Comparison of ENCODE assay signal across 1 cellular context in the genomic region with DNA sequence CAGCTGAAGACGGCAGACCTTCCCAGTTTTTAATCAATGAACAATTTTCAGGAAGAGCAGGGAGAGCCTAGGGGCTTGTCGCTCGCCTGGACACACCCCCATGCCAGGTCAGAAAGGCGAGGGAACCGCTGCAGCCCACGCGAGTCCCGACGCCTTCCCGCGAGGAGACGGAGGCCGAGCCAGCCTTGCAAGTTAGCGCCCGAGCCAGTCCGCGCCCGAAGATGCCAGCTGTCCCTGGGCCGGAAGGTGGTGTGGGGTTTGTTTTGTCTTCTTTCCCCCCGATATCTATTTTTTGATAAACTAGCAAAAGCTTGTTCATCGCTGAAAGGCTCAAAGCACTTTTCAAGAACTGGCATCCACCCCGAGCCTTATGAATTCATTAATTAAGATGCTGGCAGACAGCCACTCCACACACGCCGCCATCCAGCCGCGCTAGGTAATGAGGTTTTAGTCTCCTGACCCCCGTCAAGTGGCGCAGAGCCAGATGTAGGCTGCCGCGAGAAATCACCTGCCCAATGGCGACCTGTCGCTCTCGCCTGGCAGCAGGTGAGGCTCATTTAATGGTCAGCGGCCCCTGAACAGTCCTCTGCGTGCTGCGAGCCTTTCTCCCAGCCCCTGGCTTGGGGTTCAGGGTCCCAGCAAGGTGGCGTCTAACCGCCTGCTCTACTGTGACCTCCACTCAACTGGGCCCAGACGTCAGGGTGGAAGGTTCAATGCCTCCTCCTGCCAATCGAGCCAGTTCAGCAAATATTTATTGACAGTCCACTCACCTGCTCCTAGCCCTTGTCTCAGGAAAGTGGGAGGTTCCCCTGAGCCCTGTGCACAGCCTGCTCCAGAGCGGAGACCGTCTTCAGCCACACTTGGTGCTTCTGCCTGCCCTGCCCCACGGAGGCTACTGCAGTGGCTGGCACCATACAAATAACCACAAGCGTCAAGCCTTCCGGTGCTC.
TF ChIP-seq lines count a peak whose summit lies in the region.

No MANE protein-coding gene starts in this region.

TF ChIP-seq in SK-N-SH, 30 proteins besides CTCF, POLR2A, EP300 and RAD21 (continued from another document):
- no peak for TF ChIP-seq REST (IDR thresholded peaks at IDR 0.05; ENCODE audit: low read depth, low read length)
- TF ChIP-seq, protein P1, sequence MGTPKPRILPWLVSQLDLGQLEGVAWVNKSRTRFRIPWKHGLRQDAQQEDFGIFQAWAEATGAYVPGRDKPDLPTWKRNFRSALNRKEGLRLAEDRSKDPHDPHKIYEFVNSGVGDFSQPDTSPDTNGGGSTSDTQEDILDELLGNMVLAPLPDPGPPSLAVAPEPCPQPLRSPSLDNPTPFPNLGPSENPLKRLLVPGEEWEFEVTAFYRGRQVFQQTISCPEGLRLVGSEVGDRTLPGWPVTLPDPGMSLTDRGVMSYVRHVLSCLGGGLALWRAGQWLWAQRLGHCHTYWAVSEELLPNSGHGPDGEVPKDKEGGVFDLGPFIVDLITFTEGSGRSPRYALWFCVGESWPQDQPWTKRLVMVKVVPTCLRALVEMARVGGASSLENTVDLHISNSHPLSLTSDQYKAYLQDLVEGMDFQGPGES (IDR thresholded peaks at IDR 0.05; ENCODE audit: low read depth, low read length): no peak
- no peak for TF ChIP-seq FOXM1 (IDR thresholded peaks at IDR 0.05; ENCODE audit: low read depth)
- no peak for TF ChIP-seq NFIC (IDR thresholded peaks at IDR 0.05; ENCODE audit: borderline replicate concordance)
- TF ChIP-seq RXRA (IDR thresholded peaks at IDR 0.05; ENCODE audit: borderline replicate concordance, low read depth): no peak
- TF ChIP-seq YY1 (IDR thresholded peaks at IDR 0.05; ENCODE audit: low read depth): no peak
- no peak for TF ChIP-seq GABPA (IDR thresholded peaks at IDR 0.05; ENCODE audit: low read depth)
- TF ChIP-seq USF1 (IDR thresholded peaks at IDR 0.05; ENCODE audit: borderline replicate concordance, low read depth): no peak
TF ChIP-seq in SK-N-SH: peak in this region for 0.
